ENCODE assay signal across 20 cellular contexts in genomic region chr10:99944860-99945259, GRCh38.
DNase-seq lines count a peak whose midpoint lies in the region; ATAC-seq, FAIRE-seq and TF ChIP-seq lines count a peak whose summit lies in the region.
"Had no signal": no experiment of that assay in that cellular context is flagged by ENCODE, and none has a peak within 500 bp of the region (broad histone marks: within the 10 kb centered on the region; RNA-seq: fewer than 3 reads in every experiment).

No MANE protein-coding gene starts in this region.

- no peak for TF ChIP-seq RAD21 in A549 (conservative IDR thresholded peaks at IDR 0.05 in 1 of 2, IDR thresholded peaks at IDR 0.05 in 1 of 2)

- DNase-seq in A549 (ENCODE audit: low read depth in 1 of 2, low spot score in 1 of 2) (no peak), hepatocyte (ENCODE audit: low spot score) (no peak), gastrocnemius medialis (no peak), neuronal stem cell (ENCODE audit: low spot score) (no peak), SIG-M5 (lab: John Stamatoyannopoulos, UW) (no peak)
- DNase-seq: activated CD4-positive, alpha-beta T cell treated with anti-CD3 and anti-CD28 coated beads, Interleukin-2, amount 10 ng/mL, durations not matched to agents 7 days and 5 days; NCI-H1417; NCI-H2171 treated with DMSO at 0.1 percent for 48 hours; NCI-H526 treated with DMSO at 0.1 percent for 48 hours; nephron progenitor cell; stimulated activated CD4-positive, alpha-beta T cell treated with anti-CD3 and anti-CD28 coated beads, Interleukin-12 subunit alpha, Interleukin-12 subunit beta, amount 100 ng/mL, for 4 hours; stimulated activated CD8-positive, alpha-beta memory T cell treated with anti-CD3 and anti-CD28 coated beads, Interleukin-4, amount 100 ng/mL, for 48 hours; substantia nigra; T-helper 1 cell had no signal

- no peak for TF ChIP-seq EP300 in A549 (IDR thresholded peaks at IDR 0.05)

- no peaks in the 10 kb centered on the region for H3K9me2 ChIP-seq in hepatocyte (replicated peaks; ENCODE audit: insufficient read depth)

- H2AFZ ChIP-seq in hepatocyte: no peak overlapping the region
- no peak overlapping the region for H2AFZ ChIP-seq in neuronal stem cell (ENCODE audit: low read length)

- POLR2A ChIA-PET in A549 (lab: Yijun Ruan, JAX): interaction anchor here (1.1 kb wide), 1 partner anchor 21 kb away, joined by 3 read pairs; no protein-coding TSS in a partner anchor

- H2BK120ac ChIP-seq in neuronal stem cell (ENCODE audit: low read depth, low read length): no peak overlapping the region

- FAIRE-seq in A549 (lab: Jason Lieb, UNC): no peak
- FAIRE-seq: bronchial epithelial cell, D721Med had no signal

- no peak overlapping the region for H3K4ac ChIP-seq in neuronal stem cell (ENCODE audit: low read length)

- 91% methylated on average over 2 of the region's 2 CpGs for WGBS in A549 (ENCODE audit: missing lambda C conversion rate)
- WGBS in hepatocyte (ENCODE audit: low lambda C conversion rate, missing lambda C conversion rate): 89% methylated on average over 2 of the region's 2 CpGs
- WGBS in neuronal stem cell (ENCODE audit: extremely low coverage in 2 of 2, insufficient read length in 2 of 2, insufficient replicate concordance in 1 of 2), 2 donors: no CpG with 5 or more reads among the region's 2 CpGs

- CTCF ChIA-PET in A549 (lab: Yijun Ruan, JAX): interaction anchor here (1.1 to 1.5 kb wide), 3 partner anchors 39 to 99 kb away, joined by 4 to 7 read pairs (median 5); partner anchors contain the start of gene DNMBP

- ATAC-seq in A549 (peak in 1 of 2 experiments; percentile 13; a peak in 1 of 6 replicates), gastrocnemius medialis (no peak), GM18870 (IDR thresholded peaks at IDR 0.05; ENCODE audit: unreplicated experiment) (no peak), GM21360 (IDR thresholded peaks at IDR 0.05; ENCODE audit: unreplicated experiment) (no peak)
- ATAC-seq: activated T-helper 17 cell treated with anti-CD3 and anti-CD28 coated beads, Interleukin-2, amount 50 U/mL, for 72 hours had no signal

- no peaks in the 10 kb centered on the region; the same call in 2 of the 3 replicates for H3K9me3 ChIP-seq in A549
- H3K9me3 ChIP-seq in hepatocyte (ENCODE audit: low read depth): no peaks in the 10 kb centered on the region
- no peaks in the 10 kb centered on the region for H3K9me3 ChIP-seq in gastrocnemius medialis
- peaks cover under 1 to 1% of the 10 kb centered on the region in 2 donors for H3K9me3 ChIP-seq in neuronal stem cell (replicated peaks in 1 of 2; ENCODE audit: control insufficient read depth in 2 of 2, insufficient read depth in 1 of 2, low read depth in 1 of 2, low read length in 2 of 2)

- in situ Hi-C loops in gastrocnemius medialis (cut with MboI; ENCODE audit: low sequenced_read_pairs in 4 of 4): no loop called here

- H4K20me1 ChIP-seq in hepatocyte (ENCODE audit: insufficient read depth, poor library complexity, severe bottlenecking): no peaks in the 10 kb centered on the region

- H3K23ac ChIP-seq in neuronal stem cell (ENCODE audit: low read depth, low read length, poor library complexity): no peak overlapping the region

- no peak overlapping the region for H3K9ac ChIP-seq in neuronal stem cell (ENCODE audit: low read depth, low read length, poor library complexity)

- H3K18ac ChIP-seq in neuronal stem cell (ENCODE audit: low read length): no peak overlapping the region

- peaks cover 78% of the 10 kb centered on the region for H3K79me2 ChIP-seq in hepatocyte

- no peaks in the 10 kb centered on the region for H3K27me3 ChIP-seq in hepatocyte
- no peaks in the 10 kb centered on the region for H3K27me3 ChIP-seq in gastrocnemius medialis
- no peaks in the 10 kb centered on the region for H3K27me3 ChIP-seq in neuronal stem cell (ENCODE audit: control insufficient read depth in 3 of 3, insufficient read depth in 3 of 3, low read depth in 1 of 3, low read length in 3 of 3)

- H2AK5ac ChIP-seq in neuronal stem cell (ENCODE audit: low read depth, low read length): no peak overlapping the region

- no peak overlapping the region for H2BK5ac ChIP-seq in neuronal stem cell (ENCODE audit: low read length)

- no peak overlapping the region for H2BK12ac ChIP-seq in neuronal stem cell (ENCODE audit: low read length)

- TF ChIP-seq POLR2A in A549 (IDR thresholded peaks at IDR 0.05; ENCODE audit: low read length): no peak
- no peak for TF ChIP-seq POLR2A in gastrocnemius medialis (IDR thresholded peaks at IDR 0.05)

- H3K4me3 ChIP-seq in A549: no peak overlapping the region
- H3K4me3 ChIP-seq in hepatocyte: no peak overlapping the region
- no peak overlapping the region for H3K4me3 ChIP-seq in gastrocnemius medialis
- no peak overlapping the region for H3K4me3 ChIP-seq in neuronal stem cell (ENCODE audit: low read length in 2 of 2)

- H3K4me1 ChIP-seq in A549 (peaks cover 29% of the 10 kb centered on the region), hepatocyte (ENCODE audit: insufficient read depth) (peaks cover 23% of the 10 kb centered on the region), gastrocnemius medialis (peaks cover 32 to 48% of the 10 kb centered on the region in 2 donors), neuronal stem cell (ENCODE audit: control insufficient read depth in 2 of 2, insufficient read depth in 1 of 2, low read depth in 1 of 2, low read length in 2 of 2) (no peaks in the 10 kb centered on the region)

- no peak overlapping the region for H4K8ac ChIP-seq in neuronal stem cell (ENCODE audit: low read depth, low read length)

- peak overlapping the region; percentile 42 for H3K4me2 ChIP-seq in A549
- H3K4me2 ChIP-seq in hepatocyte: no peak overlapping the region
- no peak overlapping the region for H3K4me2 ChIP-seq in neuronal stem cell (ENCODE audit: insufficient read depth, low read length, poor library complexity, severe bottlenecking)

- H4K91ac ChIP-seq in neuronal stem cell (ENCODE audit: low read depth, low read length, poor library complexity): no peak overlapping the region

- H3K36me3 ChIP-seq in hepatocyte (replicated peaks; ENCODE audit: insufficient read depth, low read depth) (no peaks in the 10 kb centered on the region), gastrocnemius medialis (no peaks in the 10 kb centered on the region), neuronal stem cell (replicated peaks in 1 of 2; ENCODE audit: control insufficient read depth in 2 of 2, insufficient read depth in 2 of 2, low read length in 2 of 2) (no peaks in the 10 kb centered on the region)

- no peaks in the 10 kb centered on the region for H3K79me1 ChIP-seq in neuronal stem cell (ENCODE audit: low read depth, low read length)

- H3K27ac ChIP-seq in A549 (peak overlapping the region in 1 of 2 experiments; percentile 15; a peak in 1 of 6 replicates), VCaP (peak overlapping the region; percentile 41; the same call in 1 of the 2 replicates), hepatocyte (peak overlapping the region; percentile 73), gastrocnemius medialis (peak overlapping the region; percentile 8 to 44 (median 14)), neuronal stem cell (replicated peaks; ENCODE audit: low read length) (no peak overlapping the region)

- TF ChIP-seq CTCF in A549 (IDR thresholded peaks at IDR 0.05) (no peak), VCaP (conservative IDR thresholded peaks at IDR 0.05) (no peak), hepatocyte (IDR thresholded peaks at IDR 0.05; ENCODE audit: poor library complexity) (no peak), gastrocnemius medialis (IDR thresholded peaks at IDR 0.05 in 4 of 5, conservative IDR thresholded peaks at IDR 0.05 in 1 of 5) (no peak)

- H2BK15ac ChIP-seq in neuronal stem cell (ENCODE audit: low read length): no peak overlapping the region

- intact Hi-C loops in gastrocnemius medialis (cut with DNase I; ENCODE audit: low total_unique reads): no loop called here

- H3K14ac ChIP-seq in neuronal stem cell (ENCODE audit: low read length): no peak overlapping the region

TF ChIP-seq in A549, 52 proteins besides CTCF, POLR2A, EP300 and RAD21 (continues in another document):
- TF ChIP-seq CBX8 (IDR thresholded peaks at IDR 0.05) (no peak), FOSL2 (IDR thresholded peaks at IDR 0.05) (no peak), FOSL2 (CRISPR knock-in tag; IDR thresholded peaks at IDR 0.05) (no peak), PHF8 (IDR thresholded peaks at IDR 0.05; ENCODE audit: borderline replicate concordance, low read depth) (no peak), PBX3 (IDR thresholded peaks at IDR 0.05) (no peak), MYC (IDR thresholded peaks at IDR 0.05; ENCODE audit: borderline replicate concordance, low read length) (no peak), E2F6 (IDR thresholded peaks at IDR 0.05; ENCODE audit: borderline replicate concordance, low read depth) (no peak), CEBPB (IDR thresholded peaks at IDR 0.05) (no peak), ATOH8 (CRISPR knock-in tag; IDR thresholded peaks at IDR 0.05; ENCODE audit: low read depth) (no peak), CHD2 (IDR thresholded peaks at IDR 0.05; ENCODE audit: low read length, partially characterized antibody) (no peak), RNF2 (IDR thresholded peaks at IDR 0.05; ENCODE audit: borderline replicate concordance, low read depth) (no peak), KDM1A (IDR thresholded peaks at IDR 0.05; ENCODE audit: low read depth) (no peak), ESRRA (IDR thresholded peaks at IDR 0.05; ENCODE audit: borderline replicate concordance, low read length) (no peak)
